17 cellular contexts compared by ENCODE assay signal in the genomic region with DNA sequence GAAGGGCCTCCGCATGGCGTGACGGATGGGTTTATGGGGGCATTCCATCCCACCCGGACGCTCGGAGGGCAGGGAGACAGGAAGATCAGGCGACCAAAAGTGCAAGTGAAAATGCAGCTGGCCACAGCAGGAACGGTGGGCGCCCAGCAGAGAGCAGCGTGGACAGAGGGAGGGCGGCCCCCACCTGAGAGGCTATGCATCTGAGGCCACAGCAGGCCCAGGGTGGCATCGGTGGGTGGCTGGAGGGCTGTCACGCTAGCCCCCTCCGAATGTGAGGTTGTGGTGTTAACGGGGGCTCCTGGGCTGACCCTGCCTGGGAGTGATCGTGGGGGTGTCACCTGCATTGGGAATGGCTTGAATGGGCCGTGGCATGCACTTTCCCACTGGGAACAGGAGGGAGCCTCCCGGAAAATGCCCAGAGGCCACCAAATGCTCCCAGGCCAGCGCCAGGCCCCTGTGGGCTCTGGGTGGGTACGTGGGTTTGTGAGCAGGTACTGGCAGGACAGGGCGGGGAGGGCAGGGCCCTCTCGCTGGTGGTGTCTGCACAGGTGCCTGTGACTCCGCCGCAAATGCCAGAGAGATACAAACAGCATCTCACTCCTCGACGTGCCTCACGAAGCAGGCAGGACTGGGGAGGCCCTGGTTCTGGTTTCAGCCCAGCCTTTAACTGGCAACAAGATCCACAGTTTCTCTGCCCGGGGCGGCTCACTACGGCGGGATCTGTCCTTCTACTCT.
DNase-seq lines count a peak whose midpoint lies in the region; ATAC-seq, FAIRE-seq and TF ChIP-seq lines count a peak whose summit lies in the region.
"Had no signal": no experiment of that assay in that cellular context is flagged by ENCODE, and none has a peak within 500 bp of the region (broad histone marks: within the 10 kb centered on the region; RNA-seq: fewer than 3 reads in every experiment).

No MANE protein-coding gene starts in this region.

- H3K4me3 ChIP-seq in heart right ventricle, result no peak overlapping the region
- no peak overlapping the region for H3K4me3 ChIP-seq in H1 (ENCODE audit: extremely low read depth in 1 of 4, insufficient read depth in 2 of 4, low read depth in 3 of 4, low read length in 4 of 4)
- H3K4me3 ChIP-seq in neuronal stem cell (ENCODE audit: low read length in 2 of 2), result peak overlapping the region in 1 of 2 donors; percentile 23
- H3K4me3 ChIP-seq: BLaER1 treated with 17β-estradiol and CSF1 and Interleukin-3, amounts not matched to agents 10 nM and 100 nM had no signal

- TF ChIP-seq CTCF in heart right ventricle (IDR thresholded peaks at IDR 0.05) (no peak), H1 (IDR thresholded peaks at IDR 0.05; ENCODE audit: control extremely low read depth in 1 of 3, insufficient read depth in 1 of 3, low read depth in 1 of 3, low read length in 3 of 3) (no peak)

- no peak overlapping the region for H2AFZ ChIP-seq in H1 (ENCODE audit: low read length)
- H2AFZ ChIP-seq in neuronal stem cell (ENCODE audit: low read length), result no peak overlapping the region

- no peak for TF ChIP-seq RAD21 in H1 (IDR thresholded peaks at IDR 0.05 in 1 of 2, conservative IDR thresholded peaks at IDR 0.05 in 1 of 2; ENCODE audit: low read depth in 2 of 2, low read length in 2 of 2)

- H3K27me3 ChIP-seq in heart right ventricle (peaks cover 0 to 20% (median 7%) of the 10 kb centered on the region in 7 donors), H1 (replicated peaks in 1 of 4; ENCODE audit: control insufficient read depth in 3 of 4, extremely low read depth in 1 of 4, insufficient read depth in 3 of 4, low read length in 3 of 4) (peaks cover 0 to 3% (median 2%) of the 10 kb centered on the region in 4 experiments; a peak in 2 of 7 replicates), neuronal stem cell (ENCODE audit: control insufficient read depth in 3 of 3, insufficient read depth in 3 of 3, low read depth in 1 of 3, low read length in 3 of 3) (peaks cover 0 to 66% (median 2%) of the 10 kb centered on the region in 3 experiments)

- no peak overlapping the region for H4K5ac ChIP-seq in H1 (ENCODE audit: insufficient read length, low read depth, low read length)

- H3K18ac ChIP-seq in H1 (ENCODE audit: extremely low read depth, low read length) (no peak overlapping the region), neuronal stem cell (ENCODE audit: low read length) (peak overlapping the region; percentile 74)

- no peaks in the 10 kb centered on the region for H3K79me1 ChIP-seq in H1 (ENCODE audit: low read depth, low read length)
- peaks cover 3% of the 10 kb centered on the region for H3K79me1 ChIP-seq in neuronal stem cell (ENCODE audit: low read depth, low read length)

- H3K56ac ChIP-seq in H1 (replicated peaks; ENCODE audit: insufficient read length, low read depth, low read length), result no peak overlapping the region

- POLR2A ChIA-PET in H1 (lab: Charles Lee; ENCODE audit: partially characterized antibody), result no interaction called here

- H4K8ac ChIP-seq in H1 (ENCODE audit: extremely low read depth, insufficient read depth, low read length) (no peak overlapping the region; the same call in none of the 2 replicates), neuronal stem cell (ENCODE audit: low read depth, low read length) (no peak overlapping the region)

- no peak for FAIRE-seq in H1 (lab: Jason Lieb, UNC)
- FAIRE-seq: H54, HTR-8/SVneo had no signal

- H3K27ac ChIP-seq in heart right ventricle (no peak overlapping the region), H1 (ENCODE audit: low read depth, low read length) (no peak overlapping the region), neuronal stem cell (replicated peaks; ENCODE audit: low read length) (no peak overlapping the region)
- H3K27ac ChIP-seq: BLaER1 treated with 17β-estradiol and CSF1 and Interleukin-3, amounts not matched to agents 10 nM and 100 nM had no signal

- CTCF ChIA-PET in H1 (lab: Charles Lee; ENCODE audit: partially characterized antibody), result interaction anchor here (0.7 to 1.5 kb wide), 4 partner anchors 37 to 1013 kb away, joined by 3 read pairs; no protein-coding TSS in a partner anchor

- H4K20me1 ChIP-seq in H1 (replicated peaks in 1 of 2; ENCODE audit: control insufficient read depth in 1 of 2, insufficient read depth in 2 of 2, low read length in 2 of 2), result peaks cover 0 to 2% of the 10 kb centered on the region in 2 experiments

- no peak overlapping the region for H2BK15ac ChIP-seq in H1 (ENCODE audit: low read length)
- H2BK15ac ChIP-seq in neuronal stem cell (ENCODE audit: low read length), result peak overlapping the region; percentile 97

- H2BK12ac ChIP-seq in H1 (ENCODE audit: low read depth, low read length) (no peak overlapping the region), neuronal stem cell (ENCODE audit: low read length) (peak overlapping the region; percentile 63)

- H3K9ac ChIP-seq in H1 (replicated peaks in 1 of 4; ENCODE audit: extremely low read depth in 1 of 4, low read depth in 3 of 4, low read length in 3 of 4) (no peak overlapping the region), neuronal stem cell (ENCODE audit: low read depth, low read length, poor library complexity) (peak overlapping the region; percentile 17)
- H3K9ac ChIP-seq: BLaER1 treated with 17β-estradiol and CSF1 and Interleukin-3, amounts not matched to agents 10 nM and 100 nM had no signal

- TF ChIP-seq EP300 in H1 (IDR thresholded peaks at IDR 0.05; ENCODE audit: borderline replicate concordance in 1 of 2, low read depth in 2 of 2, low read length in 2 of 2), result no peak

- no peaks in the 10 kb centered on the region for H3K23me2 ChIP-seq in H1 (ENCODE audit: low read depth, low read length)

- no peak overlapping the region for H2BK20ac ChIP-seq in H1 (ENCODE audit: low read length)

- H3K79me2 ChIP-seq in H1 (ENCODE audit: control insufficient read depth in 1 of 2, insufficient read depth in 2 of 2, low read length in 2 of 2), result no peaks in the 10 kb centered on the region

- ATAC-seq in Right ventricle myocardium inferior (no peak), heart right ventricle (no peak)
- ATAC-seq: CD8-positive, alpha-beta T cell had no signal

- no peak for TF ChIP-seq POLR2A in H1 (IDR thresholded peaks at IDR 0.05; ENCODE audit: control extremely low read depth in 1 of 2, low read depth in 2 of 2, low read length in 2 of 2)

- DNase-seq in Right ventricle myocardium inferior (ENCODE audit: missing footprints) (peak; percentile 50), heart right ventricle (no peak), H1 (ENCODE audit: low read depth in 1 of 2, low spot score in 2 of 2) (no peak), neuronal stem cell (ENCODE audit: low spot score) (no peak), T-helper 2 cell (no peak), NCI-H69 (lab: John Stamatoyannopoulos, UW) (no peak)
- no peak for DNase-seq in activated CD4-positive, CD25-positive, alpha-beta regulatory T cell treated with anti-CD3 and anti-CD28 coated beads, Interleukin-2, amount 50 U/mL, for 72 hours
- DNase-seq: 8988T; Calu3; CD8-positive, alpha-beta T cell; GF-D8; HCEC 1CT; HFFc6; IMR-90 had no signal

- 89 to 92% methylated on average over 31 of the region's 31 CpGs for WGBS in heart right ventricle, 2 donors
- WGBS in H1 (ENCODE audit: extremely low coverage in 1 of 2, insufficient coverage in 1 of 2, insufficient read length in 1 of 2, insufficient replicate concordance in 2 of 2, low coverage in 1 of 2, low lambda C conversion rate in 2 of 2, missing lambda C conversion rate in 1 of 2), 2 experiments, result 85% methylated on average over 24 of the region's 31 CpGs; no CpG with 5 or more reads in 1 of the 2 experiments
- WGBS in neuronal stem cell (ENCODE audit: extremely low coverage in 2 of 2, insufficient read length in 2 of 2, insufficient replicate concordance in 1 of 2), 2 donors, result no CpG with 5 or more reads among the region's 31 CpGs

- H3K4me2 ChIP-seq in H1 (ENCODE audit: insufficient read depth in 1 of 2, low read depth in 2 of 2, low read length in 2 of 2) (no peak overlapping the region), neuronal stem cell (ENCODE audit: insufficient read depth, low read length, poor library complexity, severe bottlenecking) (no peak overlapping the region)
- H3K4me2 ChIP-seq: BLaER1 treated with 17β-estradiol and CSF1 and Interleukin-3, amounts not matched to agents 10 nM and 100 nM had no signal

- H2BK120ac ChIP-seq in H1 (replicated peaks; ENCODE audit: low read depth, low read length) (no peak overlapping the region), neuronal stem cell (ENCODE audit: low read depth, low read length) (no peak overlapping the region)

- H2AK5ac ChIP-seq in H1 (ENCODE audit: low read depth, low read length) (no peak overlapping the region), neuronal stem cell (ENCODE audit: low read depth, low read length) (peak overlapping the region; percentile 98)

- H3K4ac ChIP-seq in H1 (replicated peaks; ENCODE audit: insufficient read length, low read depth, low read length) (peak overlapping the region; percentile 23), neuronal stem cell (ENCODE audit: low read length) (peak overlapping the region; percentile 59)

- intact Hi-C loops in Right ventricle myocardium inferior (cut with DNase I), result no loop called here
- intact Hi-C loops in heart right ventricle (cut with DNase I), result no loop called here

- H4K91ac ChIP-seq in H1 (replicated peaks; ENCODE audit: insufficient read length, low read length), result no peak overlapping the region
- no peak overlapping the region for H4K91ac ChIP-seq in neuronal stem cell (ENCODE audit: low read depth, low read length, poor library complexity)

- no peak overlapping the region for H3K23ac ChIP-seq in H1 (ENCODE audit: insufficient read length)
- H3K23ac ChIP-seq in neuronal stem cell (ENCODE audit: low read depth, low read length, poor library complexity), result peak overlapping the region; percentile 90

- no peaks in the 10 kb centered on the region for H3K36me3 ChIP-seq in heart right ventricle
- H3K36me3 ChIP-seq in H1 (ENCODE audit: control insufficient read depth in 2 of 4, insufficient read depth in 4 of 4, low read length in 3 of 4), result no peaks in the 10 kb centered on the region
- peaks cover 0 to 3% of the 10 kb centered on the region in 2 donors for H3K36me3 ChIP-seq in neuronal stem cell (replicated peaks in 1 of 2; ENCODE audit: control insufficient read depth in 2 of 2, insufficient read depth in 2 of 2, low read length in 2 of 2)
- H3K36me3 ChIP-seq: BLaER1 treated with 17β-estradiol and CSF1 and Interleukin-3, amounts not matched to agents 10 nM and 100 nM had no signal

- peaks cover 0 to under 1% (median 0%) of the 10 kb centered on the region in 9 donors for H3K4me1 ChIP-seq in heart right ventricle
- peaks cover 0 to 5% (median 0%) of the 10 kb centered on the region in 4 experiments; a peak in 2 of 7 replicates for H3K4me1 ChIP-seq in H1 (replicated peaks in 1 of 4; ENCODE audit: control insufficient read depth in 3 of 4, insufficient read depth in 4 of 4, low read length in 3 of 4)
- peaks cover 0 to 9% of the 10 kb centered on the region in 2 donors for H3K4me1 ChIP-seq in neuronal stem cell (ENCODE audit: control insufficient read depth in 2 of 2, insufficient read depth in 1 of 2, low read depth in 1 of 2, low read length in 2 of 2)

- H2BK5ac ChIP-seq in H1 (ENCODE audit: low read depth, low read length) (no peak overlapping the region), neuronal stem cell (ENCODE audit: low read length) (peak overlapping the region; percentile 48)

- H3K14ac ChIP-seq in H1 (ENCODE audit: insufficient read length) (no peak overlapping the region), neuronal stem cell (ENCODE audit: low read length) (peak overlapping the region; percentile 31)

- H3K9me3 ChIP-seq in heart right ventricle (peaks cover 0 to 6% (median 0%) of the 10 kb centered on the region in 11 donors), H1 (ENCODE audit: insufficient read depth in 2 of 2, low read depth in 1 of 2, low read length in 1 of 2) (no peaks in the 10 kb centered on the region), neuronal stem cell (replicated peaks in 1 of 2; ENCODE audit: control insufficient read depth in 2 of 2, insufficient read depth in 1 of 2, low read depth in 1 of 2, low read length in 2 of 2) (peaks cover 0 to 5% of the 10 kb centered on the region in 2 donors)
- H3K9me3 ChIP-seq: BLaER1 treated with 17β-estradiol and CSF1 and Interleukin-3, amounts not matched to agents 10 nM and 100 nM had no signal
